Comparison of ENCODE assay signal across 1 cellular context in genomic region chr9:88694625-88695024, GRCh38.
TF ChIP-seq lines count a peak whose summit lies in the region.

No MANE protein-coding gene starts in this region.

TF ChIP-seq in GM23338, 12 proteins besides CTCF, POLR2A, EP300 and RAD21 (continued from another document):
- TF ChIP-seq JUNB (IDR thresholded peaks at IDR 0.05; ENCODE audit: unreplicated experiment): no peak
- no peak for TF ChIP-seq CREB1 (CRISPR knock-in tag; IDR thresholded peaks at IDR 0.05; ENCODE audit: low read depth)
- no peak for TF ChIP-seq ETS1 (IDR thresholded peaks at IDR 0.05)
- TF ChIP-seq ZNF114 (CRISPR knock-in tag; IDR thresholded peaks at IDR 0.05): no peak
- no peak for TF ChIP-seq POLR2AphosphoS5 (IDR thresholded peaks at IDR 0.05; ENCODE audit: low read depth)
- no peak for TF ChIP-seq ZNF331 (CRISPR knock-in tag; IDR thresholded peaks at IDR 0.05; ENCODE audit: low read depth)
- TF ChIP-seq EZH2 (IDR thresholded peaks at IDR 0.05; ENCODE audit: low read depth, unreplicated experiment): no peak
